In genomic region chr13:28239374-28239773, GRCh38 we compare ENCODE assay signal across 13 cellular contexts.
DNase-seq lines count a peak whose midpoint lies in the region; ATAC-seq and TF ChIP-seq lines count a peak whose summit lies in the region.
"Had no signal": no experiment of that assay in that cellular context is flagged by ENCODE, and none has a peak within 500 bp of the region (broad histone marks: within the 10 kb centered on the region; RNA-seq: fewer than 3 reads in every experiment).

No MANE protein-coding gene starts in this region.

- H3K4me3 ChIP-seq in SK-N-MC (no peak overlapping the region), fibroblast of villous mesenchyme (ENCODE audit: low read depth, low read length) (no peak overlapping the region)
- H3K4me3 ChIP-seq: tibial artery had no signal

- DNase-seq in GM04503 (ENCODE audit: low read depth) (peak; percentile 8), SK-N-MC (ENCODE audit: low read depth, low spot score) (no peak), fibroblast of villous mesenchyme (ENCODE audit: low read depth) (peak; percentile 76), pons (ENCODE audit: low spot score) (peak; percentile 15), NCI-H2081 (lab: John Stamatoyannopoulos, UW) (no peak)
- DNase-seq: activated effector memory CD4-positive, alpha-beta T cell treated with Interleukin-2 at 50 U/mL for 16 hours; NCI-H1048; NCI-H345; stimulated activated CD4-positive, alpha-beta T cell treated with anti-CD3 and anti-CD28 coated beads, Interleukin-2, amount 100 ng/mL, for 24 hours; stimulated activated CD8-positive, alpha-beta memory T cell treated with anti-CD3 and anti-CD28 coated beads, Interleukin-4, amount 100 ng/mL, for 48 hours; tibial artery had no signal

- H3K27ac ChIP-seq in SK-N-MC, result peak overlapping the region; percentile 38; the same call in 1 of the 2 replicates
- H3K27ac ChIP-seq: tibial artery had no signal

- no peak for TF ChIP-seq CTCF in fibroblast of villous mesenchyme (IDR thresholded peaks at IDR 0.05; ENCODE audit: insufficient read depth, low read depth, low read length)

- no peak overlapping the region for H3K9ac ChIP-seq in SK-N-MC (ENCODE audit: insufficient read length)

- peaks cover 18% of the 10 kb centered on the region for H3K36me3 ChIP-seq in SK-N-MC (ENCODE audit: insufficient read depth, low read length)

- H3K9me3 ChIP-seq in SK-N-MC (ENCODE audit: low read depth, low read length), result no peaks in the 10 kb centered on the region
- H3K9me3 ChIP-seq: tibial artery had no signal

- no peak for ATAC-seq in GM18909 (IDR thresholded peaks at IDR 0.05; ENCODE audit: poor library complexity, unreplicated experiment)
- ATAC-seq in HG02798 (IDR thresholded peaks at IDR 0.05; ENCODE audit: poor library complexity, unreplicated experiment), result no peak

Comparison
In these comparisons a context has a peak if more than half of its experiments do, and no peak if none do; other contexts are left out.
1. DNase-seq: peak in GM04503 (single experiment), fibroblast of villous mesenchyme (single experiment) and pons (single experiment); none in SK-N-MC (single experiment) and NCI-H2081 (0 of 2).